In the genomic region with DNA sequence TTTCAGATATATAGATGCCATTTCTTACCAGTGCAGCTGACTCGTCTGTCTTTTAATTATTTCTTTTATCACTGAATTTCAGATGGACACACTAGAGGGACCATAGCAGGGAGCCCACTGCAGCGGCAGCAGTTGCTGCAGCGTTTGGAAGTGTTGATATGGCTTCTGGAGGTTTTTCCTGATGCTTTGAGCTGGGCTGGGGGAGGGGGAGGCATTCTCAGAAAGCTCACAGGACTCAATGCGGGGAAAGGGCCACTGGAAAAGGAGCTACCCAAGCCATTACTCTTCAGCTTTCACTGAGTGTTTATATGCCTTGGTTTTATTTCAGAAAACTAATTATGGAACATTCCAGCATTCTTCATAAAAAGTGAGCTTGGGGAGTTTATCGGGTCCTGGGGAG, we compare ENCODE assay signal across 1 cellular context.
TF ChIP-seq lines count a peak whose summit lies in the region.

No MANE protein-coding gene starts in this region.

TF ChIP-seq in H1, 55 proteins besides CTCF, POLR2A, EP300 and RAD21 (continued from another document):
- TF ChIP-seq, protein P1, sequence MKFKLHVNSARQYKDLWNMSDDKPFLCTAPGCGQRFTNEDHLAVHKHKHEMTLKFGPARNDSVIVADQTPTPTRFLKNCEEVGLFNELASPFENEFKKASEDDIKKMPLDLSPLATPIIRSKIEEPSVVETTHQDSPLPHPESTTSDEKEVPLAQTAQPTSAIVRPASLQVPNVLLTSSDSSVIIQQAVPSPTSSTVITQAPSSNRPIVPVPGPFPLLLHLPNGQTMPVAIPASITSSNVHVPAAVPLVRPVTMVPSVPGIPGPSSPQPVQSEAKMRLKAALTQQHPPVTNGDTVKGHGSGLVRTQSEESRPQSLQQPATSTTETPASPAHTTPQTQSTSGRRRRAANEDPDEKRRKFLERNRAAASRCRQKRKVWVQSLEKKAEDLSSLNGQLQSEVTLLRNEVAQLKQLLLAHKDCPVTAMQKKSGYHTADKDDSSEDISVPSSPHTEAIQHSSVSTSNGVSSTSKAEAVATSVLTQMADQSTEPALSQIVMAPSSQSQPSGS (IDR thresholded peaks at IDR 0.05; ENCODE audit: low read length): no peak
- TF ChIP-seq SIN3A (conservative IDR thresholded peaks at IDR 0.05 in 1 of 2, IDR thresholded peaks at IDR 0.05 in 1 of 2; ENCODE audit: low read depth in 1 of 2, low read length in 2 of 2) (no peak), NRF1 (IDR thresholded peaks at IDR 0.05; ENCODE audit: low read depth, low read length) (no peak), SP1 (IDR thresholded peaks at IDR 0.05; ENCODE audit: low read depth, low read length) (no peak)
